ENCODE assay signal across 14 cellular contexts in the genomic region with DNA sequence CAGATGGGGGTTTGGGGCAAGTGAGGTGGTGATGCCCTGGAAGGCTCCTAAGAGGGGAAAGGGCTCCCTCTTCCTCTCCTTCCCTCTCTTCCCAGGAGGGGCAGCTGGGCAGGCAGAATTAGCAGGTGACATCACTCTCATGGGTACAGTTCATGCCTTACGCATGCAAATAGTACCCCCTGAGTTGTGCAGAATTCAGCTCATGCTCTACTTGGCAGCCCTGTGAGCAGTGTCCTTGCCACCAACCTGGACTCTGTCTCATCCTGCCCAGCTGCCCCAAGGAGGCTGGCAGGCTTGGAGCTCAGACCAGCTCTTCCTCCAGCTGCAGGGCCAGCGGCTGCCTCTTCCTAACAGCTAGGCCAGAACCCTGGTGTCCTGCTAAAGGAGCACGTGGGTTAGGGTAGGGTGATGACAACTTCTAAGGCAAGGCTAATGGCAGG. TPM values are rescaled to one million over a fixed set of nuclear protein-coding genes. Genes with fewer than 3 reads are reported as not detected.
A peak's percentile ranks its signal among the peaks of the same experiment; 100 is the strongest.
DNase-seq lines count a peak whose midpoint lies in the region; ATAC-seq and TF ChIP-seq lines count a peak whose summit lies in the region.
"Had no signal": no experiment of that assay in that cellular context is flagged by ENCODE, and none has a peak within 500 bp of the region (broad histone marks: within the 10 kb centered on the region; RNA-seq: fewer than 3 reads in every experiment).

No MANE protein-coding gene starts in this region.

- H3K27ac ChIP-seq in right atrium auricular region, result peak overlapping the region; percentile 70 to 88
- H3K27ac ChIP-seq in stomach smooth muscle (ENCODE audit: low read length), result peak overlapping the region; percentile 91
- no peak overlapping the region for H3K27ac ChIP-seq in dorsolateral prefrontal cortex

- H3K27me3 Mint-ChIP-seq in activated T-cell treated with anti-CD3 and anti-CD28 coated beads, Interleukin-2, amount 50 U/mL, for 72 hours (ENCODE audit: low read depth), result no peaks in the 10 kb centered on the region
- H3K27me3 Mint-ChIP-seq in activated naive CD8-positive, alpha-beta T cell, result no peaks in the 10 kb centered on the region
- H3K27me3 Mint-ChIP-seq: B cell had no signal

- H3K9ac ChIP-seq in stomach smooth muscle (ENCODE audit: low read length in 2 of 2), result peak overlapping the region; percentile 36 to 48

- peak overlapping the region; percentile 55 for H3K27ac Mint-ChIP-seq in activated T-cell treated with anti-CD3 and anti-CD28 coated beads, Interleukin-2, amount 50 U/mL, for 72 hours
- H3K27ac Mint-ChIP-seq in activated naive CD8-positive, alpha-beta T cell, result no peak overlapping the region
- H3K27ac Mint-ChIP-seq: B cell had no signal

- peak overlapping the region; percentile 81 to 94 for H3K4me3 Mint-ChIP-seq in activated T-cell treated with anti-CD3 and anti-CD28 coated beads, Interleukin-2, amount 50 U/mL, for 72 hours
- peak overlapping the region; percentile 63 for H3K4me3 Mint-ChIP-seq in activated naive CD8-positive, alpha-beta T cell
- H3K4me3 Mint-ChIP-seq: B cell had no signal

- intact Hi-C loops in dorsolateral prefrontal cortex (cut with DNase I), result no loop called here

- H3K4me3 ChIP-seq in right atrium auricular region, result no peak overlapping the region
- H3K4me3 ChIP-seq in stomach smooth muscle (ENCODE audit: low read length in 2 of 2), result no peak overlapping the region
- H3K4me3 ChIP-seq in dorsolateral prefrontal cortex, result no peak overlapping the region
- H3K4me3 ChIP-seq: pancreas had no signal

- H3K36me3 ChIP-seq in right atrium auricular region, result no peaks in the 10 kb centered on the region
- no peaks in the 10 kb centered on the region for H3K36me3 ChIP-seq in stomach smooth muscle (ENCODE audit: control insufficient read depth in 2 of 2, insufficient read depth in 2 of 2, low read length in 2 of 2)
- H3K36me3 ChIP-seq: pancreas had no signal

- H3K9me3 ChIP-seq in right atrium auricular region (no peaks in the 10 kb centered on the region), stomach smooth muscle (ENCODE audit: control insufficient read depth in 2 of 2, low read length in 2 of 2) (no peaks in the 10 kb centered on the region)
- H3K9me3 ChIP-seq: pancreas had no signal

- H3K4me1 ChIP-seq in right atrium auricular region, result peaks cover 0 to 41% of the 10 kb centered on the region in 2 donors
- H3K4me1 ChIP-seq in stomach smooth muscle (ENCODE audit: control insufficient read depth, insufficient read depth, low read length), result peaks cover 46% of the 10 kb centered on the region

- no peaks in the 10 kb centered on the region for H3K9me3 Mint-ChIP-seq in activated T-cell treated with anti-CD3 and anti-CD28 coated beads, Interleukin-2, amount 50 U/mL, for 72 hours
- H3K9me3 Mint-ChIP-seq in activated naive CD8-positive, alpha-beta T cell (ENCODE audit: low read depth), result no peaks in the 10 kb centered on the region

- ATAC-seq in activated T-cell treated with anti-CD3 and anti-CD28 coated beads, Interleukin-2, amount 50 U/mL, for 72 hours (replicated peaks in 1 of 2), result no peak
- ATAC-seq in HG03354 (IDR thresholded peaks at IDR 0.05; ENCODE audit: poor library complexity, severe bottlenecking, unreplicated experiment), result no peak
- ATAC-seq: pancreas had no signal

- peaks cover 46% of the 10 kb centered on the region for H3K4me1 Mint-ChIP-seq in activated T-cell treated with anti-CD3 and anti-CD28 coated beads, Interleukin-2, amount 50 U/mL, for 72 hours (ENCODE audit: low read depth)
- peaks cover 25% of the 10 kb centered on the region for H3K4me1 Mint-ChIP-seq in activated naive CD8-positive, alpha-beta T cell (ENCODE audit: low read depth)

- H3K36me3 Mint-ChIP-seq in activated T-cell treated with anti-CD3 and anti-CD28 coated beads, Interleukin-2, amount 50 U/mL, for 72 hours (ENCODE audit: insufficient read depth in 2 of 2), result peaks cover 19 to 26% of the 10 kb centered on the region in 2 donors
- peaks cover 9% of the 10 kb centered on the region for H3K36me3 Mint-ChIP-seq in activated naive CD8-positive, alpha-beta T cell

- no peak for DNase-seq in activated T-cell treated with anti-CD3 and anti-CD28 coated beads, Interleukin-2, amount 50 U/mL, for 72 hours
- DNase-seq in activated T-cell treated with anti-CD3 and anti-CD28 coated beads for 4 hours (no peak), right atrium auricular region (ENCODE audit: low spot score) (no peak), dorsolateral prefrontal cortex (no peak), NCI-H526 (lab: John Stamatoyannopoulos, UW) (no peak)
- DNase-seq: NCI-H1092 treated with DMSO at 0.1 percent for 48 hours, RPMI8226 had no signal

- TF ChIP-seq CTCF in right atrium auricular region (IDR thresholded peaks at IDR 0.05) (no peak), dorsolateral prefrontal cortex (IDR thresholded peaks at IDR 0.05 in 54 of 56, conservative IDR thresholded peaks at IDR 0.05 in 2 of 56; ENCODE audit: low read depth in 1 of 56, partially characterized antibody in 56 of 56) (no peak)

- no peaks in the 10 kb centered on the region for H3K27me3 ChIP-seq in right atrium auricular region
- H3K27me3 ChIP-seq in stomach smooth muscle (ENCODE audit: control insufficient read depth in 1 of 2, insufficient read depth in 2 of 2, low read length in 2 of 2), result no peaks in the 10 kb centered on the region
- H3K27me3 ChIP-seq in dorsolateral prefrontal cortex, result no peaks in the 10 kb centered on the region
- H3K27me3 ChIP-seq: pancreas had no signal

RNA-seq across cellular contexts. Expression of gene CHAC1, which starts 3.3 kb away (rescaled TPM):
- total RNA-seq in activated T-cell treated with anti-CD3 and anti-CD28 coated beads, Interleukin-2, amount 50 U/mL, for 72 hours, result 10 to 100 TPM; 77.8 to 83.0 TPM
- total RNA-seq in right atrium auricular region (10 to 100 TPM; 11.9 to 36.1 TPM), dorsolateral prefrontal cortex (10 to 100 TPM in 48 of 120 experiments, 1 to 10 TPM in 72; 2.8 to 19.8 (median 9.3) TPM)
- total RNA-seq: HepG2 had no signal

RNA-seq across cellular contexts. Expression of gene DLL4, which starts 27.4 kb away (rescaled TPM):
- total RNA-seq in activated T-cell treated with anti-CD3 and anti-CD28 coated beads, Interleukin-2, amount 50 U/mL, for 72 hours, result under 1 TPM; 0.12 to 0.19 TPM
- 1 to 10 TPM; 7.5 to 9.8 TPM for total RNA-seq in right atrium auricular region
- total RNA-seq in dorsolateral prefrontal cortex, result 10 to 100 TPM in 41 of 120 experiments, 1 to 10 TPM in 79; 2.2 to 25.3 (median 7.9) TPM
- total RNA-seq: bronchial epithelial cell had no signal

Comparison
In these comparisons a context has a peak if more than half of its experiments do, and no peak if none do; other contexts are left out.
1. H3K27ac ChIP-seq: peak in right atrium auricular region (2 of 2) and stomach smooth muscle (single experiment); none in dorsolateral prefrontal cortex (0 of 59).